In genomic region chr20:47821481-47822100, GRCh38 we compare ENCODE assay signal across 1 cellular context.
TF ChIP-seq lines count a peak whose summit lies in the region.

No MANE protein-coding gene starts in this region.

TF ChIP-seq in HEK293, 187 proteins besides CTCF, POLR2A, EP300 and RAD21 (continued from another document):
- TF ChIP-seq KLF17 (tag by site-specific recombination; IDR thresholded peaks at IDR 0.05): 0 out of 2 replicates have a peak, but pooled peaks have one; percentile 30
- TF ChIP-seq, protein P1, sequence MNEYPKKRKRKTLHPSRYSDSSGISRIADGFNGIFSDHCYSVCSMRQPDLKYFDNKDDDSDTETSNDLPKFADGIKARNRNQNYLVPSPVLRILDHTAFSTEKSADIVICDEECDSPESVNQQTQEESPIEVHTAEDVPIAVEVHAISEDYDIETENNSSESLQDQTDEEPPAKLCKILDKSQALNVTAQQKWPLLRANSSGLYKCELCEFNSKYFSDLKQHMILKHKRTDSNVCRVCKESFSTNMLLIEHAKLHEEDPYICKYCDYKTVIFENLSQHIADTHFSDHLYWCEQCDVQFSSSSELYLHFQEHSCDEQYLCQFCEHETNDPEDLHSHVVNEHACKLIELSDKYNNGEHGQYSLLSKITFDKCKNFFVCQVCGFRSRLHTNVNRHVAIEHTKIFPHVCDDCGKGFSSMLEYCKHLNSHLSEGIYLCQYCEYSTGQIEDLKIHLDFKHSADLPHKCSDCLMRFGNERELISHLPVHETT (tag by site-specific recombination; IDR thresholded peaks at IDR 0.05): no peak
- no peak for TF ChIP-seq ZNF311 (tag by site-specific recombination; IDR thresholded peaks at IDR 0.05; ENCODE audit: borderline replicate concordance)
- TF ChIP-seq ZNF768 (tag by site-specific recombination; IDR thresholded peaks at IDR 0.05): no peak
- peak; percentile 66; the same call in 1 of the 2 replicates for TF ChIP-seq EGR2 (tag by site-specific recombination; IDR thresholded peaks at IDR 0.05; ENCODE audit: low read depth)
- no peak for TF ChIP-seq INSM2 (tag by site-specific recombination; IDR thresholded peaks at IDR 0.05)
- no peak for TF ChIP-seq ZNF292 (tag by site-specific recombination; IDR thresholded peaks at IDR 0.05; ENCODE audit: borderline replicate concordance, low read depth)
- no peak for TF ChIP-seq ZNF138 (tag by site-specific recombination; IDR thresholded peaks at IDR 0.05; ENCODE audit: borderline replicate concordance)
- TF ChIP-seq ZNF596 (tag by site-specific recombination; IDR thresholded peaks at IDR 0.05): no peak
- TF ChIP-seq ZNF266 (tag by site-specific recombination; IDR thresholded peaks at IDR 0.05; ENCODE audit: low read depth): no peak
- TF ChIP-seq ZNF629 (tag by site-specific recombination; IDR thresholded peaks at IDR 0.05): no peak
- TF ChIP-seq PRDM4 (tag by site-specific recombination; IDR thresholded peaks at IDR 0.05): no peak
- TF ChIP-seq ZNF658 (tag by site-specific recombination; IDR thresholded peaks at IDR 0.05): no peak
- TF ChIP-seq, protein P2, sequence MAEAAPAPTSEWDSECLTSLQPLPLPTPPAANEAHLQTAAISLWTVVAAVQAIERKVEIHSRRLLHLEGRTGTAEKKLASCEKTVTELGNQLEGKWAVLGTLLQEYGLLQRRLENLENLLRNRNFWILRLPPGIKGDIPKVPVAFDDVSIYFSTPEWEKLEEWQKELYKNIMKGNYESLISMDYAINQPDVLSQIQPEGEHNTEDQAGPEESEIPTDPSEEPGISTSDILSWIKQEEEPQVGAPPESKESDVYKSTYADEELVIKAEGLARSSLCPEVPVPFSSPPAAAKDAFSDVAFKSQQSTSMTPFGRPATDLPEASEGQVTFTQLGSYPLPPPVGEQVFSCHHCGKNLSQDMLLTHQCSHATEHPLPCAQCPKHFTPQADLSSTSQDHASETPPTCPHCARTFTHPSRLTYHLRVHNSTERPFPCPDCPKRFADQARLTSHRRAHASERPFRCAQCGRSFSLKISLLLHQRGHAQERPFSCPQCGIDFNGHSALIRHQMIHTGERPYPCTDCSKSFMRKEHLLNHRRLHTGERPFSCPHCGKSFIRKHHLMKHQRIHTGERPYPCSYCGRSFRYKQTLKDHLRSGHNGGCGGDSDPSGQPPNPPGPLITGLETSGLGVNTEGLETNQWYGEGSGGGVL (tag by site-specific recombination; IDR thresholded peaks at IDR 0.05): no peak
- TF ChIP-seq, protein P3, sequence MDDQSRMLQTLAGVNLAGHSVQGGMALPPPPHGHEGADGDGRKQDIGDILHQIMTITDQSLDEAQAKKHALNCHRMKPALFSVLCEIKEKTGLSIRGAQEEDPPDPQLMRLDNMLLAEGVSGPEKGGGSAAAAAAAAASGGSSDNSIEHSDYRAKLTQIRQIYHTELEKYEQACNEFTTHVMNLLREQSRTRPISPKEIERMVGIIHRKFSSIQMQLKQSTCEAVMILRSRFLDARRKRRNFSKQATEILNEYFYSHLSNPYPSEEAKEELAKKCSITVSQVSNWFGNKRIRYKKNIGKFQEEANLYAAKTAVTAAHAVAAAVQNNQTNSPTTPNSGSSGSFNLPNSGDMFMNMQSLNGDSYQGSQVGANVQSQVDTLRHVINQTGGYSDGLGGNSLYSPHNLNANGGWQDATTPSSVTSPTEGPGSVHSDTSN (CRISPR knock-in tag; IDR thresholded peaks at IDR 0.05): no peak
- TF ChIP-seq FEZF1 (tag by site-specific recombination; IDR thresholded peaks at IDR 0.05): no peak
- no peak for TF ChIP-seq ZFP41 (tag by site-specific recombination; IDR thresholded peaks at IDR 0.05; ENCODE audit: borderline replicate concordance)
